Comparison of ENCODE assay signal across 23 cellular contexts in genomic region chr10:133004991-133005390, GRCh38.
"Had no signal": no experiment of that assay in that cellular context is flagged by ENCODE, and none has a peak within 500 bp of the region (broad histone marks: within the 10 kb centered on the region; RNA-seq: fewer than 3 reads in every experiment).

No MANE protein-coding gene starts in this region.

- ATAC-seq: HepG2, T-cell had no signal

- DNase-seq: IMR-90, Kasumi-1, MM.1S, NCI-H1092 treated with DMSO at 0.1 percent for 48 hours, NCI-H1436, NCI-H187, NCI-H2029, NCI-H2081 treated with DMSO at 0.1 percent for 48 hours, NCI-H2171, NCI-H226, NCI-H446, NCI-H510A, NCI-H524 treated with DMSO at 0.1 percent for 48 hours, NCI-H69, NCI-H774, RPMI8226, SHP77, SK-N-SH, SW 1271, T-cell had no signal

- H3K9me3 ChIP-seq: SK-N-SH had no signal

- H3K9ac ChIP-seq: KMS-11, SK-N-SH had no signal

- H3K4me3 Mint-ChIP-seq: T-cell had no signal

- H3K36me3 Mint-ChIP-seq: T-cell had no signal

- H3K4me2 ChIP-seq: KMS-11, SK-N-SH had no signal

- H3K27ac ChIP-seq: KMS-11 had no signal

- FAIRE-seq: HepG2, RCC 7860 had no signal

- H3K27ac Mint-ChIP-seq: T-cell had no signal

- H3K4me1 Mint-ChIP-seq: T-cell had no signal

- H3K9me3 Mint-ChIP-seq: T-cell had no signal
